ENCODE assay signal across 10 cellular contexts in genomic region chr4:56531149-56531770, GRCh38. TPM values are rescaled to one million over a fixed set of nuclear protein-coding genes. Genes with fewer than 3 reads are reported as not detected.
DNase-seq lines count a peak whose midpoint lies in the region; ATAC-seq, FAIRE-seq and TF ChIP-seq lines count a peak whose summit lies in the region.
"Had no signal": no experiment of that assay in that cellular context is flagged by ENCODE, and none has a peak within 500 bp of the region (broad histone marks: within the 10 kb centered on the region; RNA-seq: fewer than 3 reads in every experiment).

No MANE protein-coding gene starts in this region.

- H3K9ac ChIP-seq in mesenchymal stem cell (ENCODE audit: low read length), result peak overlapping the region; percentile 87

- H4K91ac ChIP-seq in mesenchymal stem cell (ENCODE audit: low read length), result no peak overlapping the region

- no peak for ATAC-seq in activated T-cell treated with anti-CD3 and anti-CD28 coated beads, Interleukin-2, amount 50 U/mL, for 4 hours
- ATAC-seq in GM19328 (IDR thresholded peaks at IDR 0.05; ENCODE audit: unreplicated experiment), result no peak

- H2BK5ac ChIP-seq in mesenchymal stem cell (ENCODE audit: low read depth, low read length, poor library complexity, severe bottlenecking), result no peak overlapping the region

- H3K9me3 Mint-ChIP-seq in MCF 10A (ENCODE audit: unreplicated experiment), result no peaks in the 10 kb centered on the region
- no peaks in the 10 kb centered on the region for H3K9me3 Mint-ChIP-seq in activated T-cell treated with anti-CD3 and anti-CD28 coated beads, Interleukin-2, amount 50 U/mL, for 4 hours
- H3K9me3 Mint-ChIP-seq: memory B cell had no signal

- H3K4me1 ChIP-seq in breast epithelium, result no peaks in the 10 kb centered on the region
- H3K4me1 ChIP-seq in mesenchymal stem cell (ENCODE audit: control insufficient read depth, insufficient read depth, low read depth, low read length), result peaks cover 4% of the 10 kb centered on the region
- H3K4me1 ChIP-seq in urinary bladder (ENCODE audit: insufficient read depth), result no peaks in the 10 kb centered on the region

- no peak overlapping the region for H2AK5ac ChIP-seq in mesenchymal stem cell (ENCODE audit: low read length, severe bottlenecking)

- DNase-seq in breast epithelium (ENCODE audit: low spot score in 2 of 2), result no peak
- no peak for DNase-seq in MCF 10A (ENCODE audit: unreplicated experiment)
- DNase-seq in bronchial epithelial cell (ENCODE audit: low read depth), result no peak
- peak; percentile 5 for DNase-seq in mesenchymal stem cell
- no peak for DNase-seq in RKO (ENCODE audit: low spot score)
- DNase-seq in activated T-cell treated with anti-CD3 and anti-CD28 coated beads, Interleukin-2, amount 50 U/mL, for 4 hours, result no peak

- WGBS in mesenchymal stem cell, result 50% methylated on average over 11 of the region's 11 CpGs
- 36% methylated on average over 11 of the region's 11 CpGs for WGBS in urinary bladder

- no peak for FAIRE-seq in bronchial epithelial cell (lab: Jason Lieb, UNC)

- H3K27ac Mint-ChIP-seq in MCF 10A (ENCODE audit: low read depth, unreplicated experiment), result no peak overlapping the region
- H3K27ac Mint-ChIP-seq: memory B cell had no signal

- no peak overlapping the region for H3K14ac ChIP-seq in mesenchymal stem cell (ENCODE audit: low read length in 2 of 2)

- H3K9me3 ChIP-seq in breast epithelium, result no peaks in the 10 kb centered on the region
- H3K9me3 ChIP-seq in mesenchymal stem cell (ENCODE audit: control insufficient read depth, low read length), result no peaks in the 10 kb centered on the region
- H3K9me3 ChIP-seq: body of pancreas had no signal

- no peak overlapping the region for H3K4ac ChIP-seq in mesenchymal stem cell (ENCODE audit: low read depth in 1 of 2, low read length in 2 of 2)

- no peak overlapping the region for H3K4me3 Mint-ChIP-seq in MCF 10A (ENCODE audit: unreplicated experiment)
- no peak overlapping the region for H3K4me3 Mint-ChIP-seq in activated T-cell treated with anti-CD3 and anti-CD28 coated beads, Interleukin-2, amount 50 U/mL, for 4 hours
- H3K4me3 Mint-ChIP-seq: memory B cell had no signal

- no peak overlapping the region for H2AFZ ChIP-seq in mesenchymal stem cell (ENCODE audit: low read depth, low read length)

- no peak for TF ChIP-seq CTCF in breast epithelium (IDR thresholded peaks at IDR 0.05)
- TF ChIP-seq CTCF in MCF 10A (IDR thresholded peaks at IDR 0.05; ENCODE audit: unreplicated experiment), result no peak
- no peak for TF ChIP-seq CTCF in bronchial epithelial cell (IDR thresholded peaks at IDR 0.05; ENCODE audit: insufficient read depth, low read length, severe bottlenecking)

- no peaks in the 10 kb centered on the region for H3K36me3 ChIP-seq in breast epithelium
- H3K36me3 ChIP-seq in bronchial epithelial cell (ENCODE audit: control insufficient read depth, insufficient read depth, low read length), result no peaks in the 10 kb centered on the region
- H3K36me3 ChIP-seq in mesenchymal stem cell (ENCODE audit: control insufficient read depth in 1 of 2, insufficient read depth in 2 of 2, low read depth in 1 of 2, low read length in 2 of 2), result no peaks in the 10 kb centered on the region
- H3K36me3 ChIP-seq in urinary bladder (ENCODE audit: insufficient read depth), result no peaks in the 10 kb centered on the region

- H3K18ac ChIP-seq in mesenchymal stem cell (ENCODE audit: low read depth in 1 of 2, low read length in 2 of 2), result peak overlapping the region in 1 of 2 experiments; percentile 40

- POLR2A ChIA-PET in MCF 10A (lab: Yijun Ruan, JAX), result interaction anchor here (0.5 to 0.7 kb wide), 2 partner anchors 44 to 118 kb away, joined by 3 to 5 read pairs; no protein-coding TSS in a partner anchor

- CTCF ChIA-PET in MCF 10A (lab: Yijun Ruan, JAX), result no interaction called here

- no peaks in the 10 kb centered on the region for H3K36me3 Mint-ChIP-seq in MCF 10A (ENCODE audit: insufficient read depth, unreplicated experiment)
- H3K36me3 Mint-ChIP-seq in activated T-cell treated with anti-CD3 and anti-CD28 coated beads, Interleukin-2, amount 50 U/mL, for 4 hours (ENCODE audit: insufficient read depth), result no peaks in the 10 kb centered on the region
- H3K36me3 Mint-ChIP-seq: memory B cell had no signal

- no peaks in the 10 kb centered on the region for H3K27me3 Mint-ChIP-seq in MCF 10A (ENCODE audit: insufficient read depth, unreplicated experiment)
- peaks cover 6% of the 10 kb centered on the region for H3K27me3 Mint-ChIP-seq in activated T-cell treated with anti-CD3 and anti-CD28 coated beads, Interleukin-2, amount 50 U/mL, for 4 hours (ENCODE audit: low read depth)

- H3K27ac ChIP-seq in breast epithelium (no peak overlapping the region), mesenchymal stem cell (ENCODE audit: low read length, poor library complexity, severe bottlenecking) (no peak overlapping the region), urinary bladder (ENCODE audit: low read depth) (no peak overlapping the region)
- H3K27ac ChIP-seq: body of pancreas had no signal

- peak overlapping the region; percentile 62 for H4K8ac ChIP-seq in mesenchymal stem cell (ENCODE audit: low read length)

- no peak overlapping the region for H3K23ac ChIP-seq in mesenchymal stem cell (ENCODE audit: low read length in 2 of 2)

- no peak overlapping the region for H2BK15ac ChIP-seq in mesenchymal stem cell (ENCODE audit: low read depth, poor library complexity, severe bottlenecking)

- H2BK120ac ChIP-seq in mesenchymal stem cell (ENCODE audit: low read depth, low read length), result no peak overlapping the region

- H3K4me3 ChIP-seq in breast epithelium, result peak overlapping the region; percentile 42 to 69 (median 63)
- peak overlapping the region; percentile 45 for H3K4me3 ChIP-seq in bronchial epithelial cell (ENCODE audit: low read depth, low read length)
- H3K4me3 ChIP-seq in mesenchymal stem cell (ENCODE audit: insufficient read depth in 1 of 2, low read depth in 1 of 2, low read length in 2 of 2), result peak overlapping the region; percentile 60 to 84
- H3K4me3 ChIP-seq in urinary bladder (ENCODE audit: low read depth, low read length), result peak overlapping the region; percentile 32

- TF ChIP-seq POLR2A in breast epithelium (IDR thresholded peaks at IDR 0.05), result no peak

- no peaks in the 10 kb centered on the region for H3K27me3 ChIP-seq in breast epithelium
- peaks cover 3% of the 10 kb centered on the region for H3K27me3 ChIP-seq in bronchial epithelial cell (ENCODE audit: control insufficient read depth, insufficient read depth, low read length)
- peaks cover 0 to 20% of the 10 kb centered on the region in 2 experiments for H3K27me3 ChIP-seq in mesenchymal stem cell (ENCODE audit: control insufficient read depth in 1 of 2, insufficient read depth in 1 of 2, low read length in 2 of 2)
- H3K27me3 ChIP-seq: body of pancreas had no signal

- peak overlapping the region; percentile 71 for H3K4me2 ChIP-seq in mesenchymal stem cell (ENCODE audit: low read length, poor library complexity, severe bottlenecking)

- no peak overlapping the region for H2BK12ac ChIP-seq in mesenchymal stem cell (ENCODE audit: low read length in 2 of 2)

- intact Hi-C loops in breast epithelium (cut with DNase I; ENCODE audit: low total_unique reads), result no loop called here
- intact Hi-C loops in MCF 10A (cut with micrococcal nuclease), result no loop called here

- no peaks in the 10 kb centered on the region for H3K79me1 ChIP-seq in mesenchymal stem cell (replicated peaks; ENCODE audit: low read length, poor library complexity, severe bottlenecking)

- BruUV-seq in MCF 10A (replicated peaks; lab: Mats Ljungman, UMichigan), result no TSS peak

- no peaks in the 10 kb centered on the region for H3K4me1 Mint-ChIP-seq in MCF 10A (ENCODE audit: insufficient read depth, unreplicated experiment)
- H3K4me1 Mint-ChIP-seq in activated T-cell treated with anti-CD3 and anti-CD28 coated beads, Interleukin-2, amount 50 U/mL, for 4 hours (ENCODE audit: low read depth), result no peaks in the 10 kb centered on the region
- H3K4me1 Mint-ChIP-seq: memory B cell had no signal

RNA-seq across cellular contexts. Expression of gene ARL9, which starts 25.7 kb away (rescaled TPM):
- total RNA-seq in breast epithelium (not detected), MCF 10A (2022) (0.22 and 0.28 TPM in 2 replicates), bronchial epithelial cell (under 0.01 TPM in 2 replicates), urinary bladder (0.32 TPM)
- polyA plus RNA-seq in mesenchymal stem cell (2013, experiment 1 of 2), result 1.3 TPM
- polyA plus RNA-seq in mesenchymal stem cell (2013, experiment 2 of 2), result 1.3 TPM
- 0.23 TPM for polyA plus RNA-seq in urinary bladder
- under 1 TPM; 0.18 to 0.46 (median 0.42) TPM for total RNA-seq in activated T-cell treated with anti-CD3 and anti-CD28 coated beads, Interleukin-2, amount 50 U/mL, for 4 hours
- total RNA-seq: body of pancreas had no signal
